Comparison of ENCODE assay signal across 11 cellular contexts in the genomic region with DNA sequence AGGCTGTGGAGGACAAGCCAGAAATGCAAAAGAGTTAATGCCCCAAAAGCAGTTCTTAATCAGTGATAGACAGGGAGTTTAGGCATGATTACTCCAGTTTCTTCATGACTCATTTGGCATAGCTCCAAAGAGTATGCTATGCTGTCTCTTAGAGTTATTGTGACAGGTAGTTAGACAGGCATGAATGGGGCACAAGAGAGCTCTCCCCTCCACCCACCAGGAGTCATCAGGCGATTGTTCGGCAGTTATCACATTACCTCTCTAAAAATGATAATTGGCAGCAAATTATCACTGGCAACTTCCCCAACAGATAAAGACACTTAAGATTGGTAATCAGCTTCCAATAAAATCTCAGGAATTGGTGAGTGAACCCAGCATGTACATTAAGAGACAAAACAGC.
DNase-seq lines count a peak whose midpoint lies in the region; TF ChIP-seq lines count a peak whose summit lies in the region.
"Had no signal": no experiment of that assay in that cellular context is flagged by ENCODE, and none has a peak within 500 bp of the region (broad histone marks: within the 10 kb centered on the region; RNA-seq: fewer than 3 reads in every experiment).

No MANE protein-coding gene starts in this region.

- TF ChIP-seq POLR2A in testis (IDR thresholded peaks at IDR 0.05), result no peak

- no peaks in the 10 kb centered on the region; the same call in none of the 2 replicates for H3K27me3 ChIP-seq in GM06990 (replicated peaks; ENCODE audit: control insufficient read depth, insufficient read depth, low read length)
- H3K27me3 ChIP-seq in adipocyte (replicated peaks; ENCODE audit: control insufficient read depth, insufficient read depth, low read length), result peaks cover 5% of the 10 kb centered on the region
- H3K27me3 ChIP-seq in testis, result no peaks in the 10 kb centered on the region
- H3K27me3 ChIP-seq in ascending aorta, result no peaks in the 10 kb centered on the region
- H3K27me3 ChIP-seq: MG63 had no signal

- TF ChIP-seq CTCF in GM06990 (IDR thresholded peaks at IDR 0.05; ENCODE audit: insufficient read depth, low read length, poor library complexity, severe bottlenecking) (no peak), testis (IDR thresholded peaks at IDR 0.05) (no peak), ascending aorta (IDR thresholded peaks at IDR 0.05) (no peak)

- H3K36me3 ChIP-seq in GM06990 (ENCODE audit: control insufficient read depth, insufficient read depth, low read length), result no peaks in the 10 kb centered on the region
- no peaks in the 10 kb centered on the region for H3K36me3 ChIP-seq in adipocyte (ENCODE audit: control insufficient read depth, insufficient read depth, low read length, severe bottlenecking)
- no peaks in the 10 kb centered on the region for H3K36me3 ChIP-seq in testis (ENCODE audit: low read depth, missing control alignments)
- no peaks in the 10 kb centered on the region for H3K36me3 ChIP-seq in ascending aorta
- H3K36me3 ChIP-seq: MG63 had no signal

- H3K9me3 ChIP-seq in adipocyte (ENCODE audit: control insufficient read depth, low read length) (no peaks in the 10 kb centered on the region), testis (no peaks in the 10 kb centered on the region), ascending aorta (no peaks in the 10 kb centered on the region)
- H3K9me3 ChIP-seq: MG63 had no signal

- intact Hi-C loops in testis (cut with DNase I; ENCODE audit: low total_unique reads), result no loop called here
- intact Hi-C loops in ascending aorta (cut with DNase I), result no loop called here

- no peak overlapping the region for H3K9ac ChIP-seq in adipocyte (ENCODE audit: low read length)

- H3K27ac ChIP-seq in testis (no peak overlapping the region), ascending aorta (no peak overlapping the region)
- H3K27ac ChIP-seq: coronary artery had no signal

- WGBS in testis, 2 donors, result 46 to 50% methylated on average over 2 of the region's 2 CpGs

- H3K4me3 ChIP-seq in GM06990 (replicated peaks; ENCODE audit: low read depth, low read length), result no peak overlapping the region
- H3K4me3 ChIP-seq in adipocyte (ENCODE audit: low read length), result no peak overlapping the region
- no peak overlapping the region for H3K4me3 ChIP-seq in testis
- H3K4me3 ChIP-seq in ascending aorta, result no peak overlapping the region
- H3K4me3 ChIP-seq: coronary artery, MG63 had no signal

- H3K4me1 ChIP-seq in adipocyte (ENCODE audit: control insufficient read depth, insufficient read depth, low read length) (peaks cover 21% of the 10 kb centered on the region), testis (peaks cover 3% of the 10 kb centered on the region), ascending aorta (no peaks in the 10 kb centered on the region)

- DNase-seq in GM06990 (ENCODE audit: extremely low read depth, insufficient read length) (peak; percentile 13), HT-29 (ENCODE audit: low spot score) (peak; percentile 37), adipocyte (ENCODE audit: low read depth) (peak; percentile 17), left kidney (ENCODE audit: low read depth, low spot score) (peak; percentile 22), testis (no peak), ascending aorta (ENCODE audit: low spot score in 2 of 2) (no peak), NCI-H2081 (lab: John Stamatoyannopoulos, UW) (no peak)
- DNase-seq in activated CD8-positive, alpha-beta memory T cell treated with anti-CD3 and anti-CD28 coated beads, Interleukin-2, amount 50 U/mL, for 4 hours, result no peak
- DNase-seq: activated CD4-positive, alpha-beta T cell treated with anti-CD3 and anti-CD28 coated beads for 48 hours; MG63 had no signal

Comparison
In these comparisons a context has a peak if more than half of its experiments do, and no peak if none do; other contexts are left out.
1. DNase-seq: peak in GM06990 (single experiment), HT-29 (single experiment), adipocyte (single experiment) and left kidney (single experiment); none in testis (single experiment), ascending aorta (0 of 2), NCI-H2081 (0 of 2) and activated CD8-positive, alpha-beta memory T cell treated with anti-CD3 and anti-CD28 coated beads, Interleukin-2, amount 50 U/mL, for 4 hours (single experiment).